Comparison of ENCODE assay signal across 1 cellular context in genomic region chr3:186870421-186871201, GRCh38.
A peak's percentile ranks its signal among the peaks of the same experiment; 100 is the strongest.
TF ChIP-seq lines count a peak whose summit lies in the region.

No MANE protein-coding gene starts in this region.

TF ChIP-seq in K562, 482 proteins besides CTCF, POLR2A, EP300 and RAD21 (continued from another document):
- TF ChIP-seq ZEB2 (IDR thresholded peaks at IDR 0.05) (peak; percentile 68), ZNF395 (CRISPR knock-in tag; IDR thresholded peaks at IDR 0.05) (no peak), TEAD1 (CRISPR knock-in tag; IDR thresholded peaks at IDR 0.05) (0 out of 4 replicates have a peak, but pooled peaks of 1 of the 2 experiments have one; percentile 29), STAT5A (IDR thresholded peaks at IDR 0.05; ENCODE audit: borderline replicate concordance, low read length) (peak; percentile 35; the same call in 1 of the 2 replicates), SOX6 (IDR thresholded peaks at IDR 0.05) (peak; percentile 78), MEIS2 (IDR thresholded peaks at IDR 0.05; ENCODE audit: partially characterized antibody) (peak; percentile 27), KDM1A (IDR thresholded peaks at IDR 0.05) (peak; percentile 61 to 68; a peak in 3 of 4 replicates), ZBTB49 (CRISPR knock-in tag; IDR thresholded peaks at IDR 0.05; ENCODE audit: borderline replicate concordance) (no peak), SMARCA4 (IDR thresholded peaks at IDR 0.05) (peak; percentile 58), RCOR1 (IDR thresholded peaks at IDR 0.05; ENCODE audit: borderline replicate concordance in 1 of 2, low read depth in 2 of 2, low read length in 2 of 2) (peak in 1 of 2 experiments; percentile 45; a peak in 1 of 4 replicates), BHLHE40 (IDR thresholded peaks at IDR 0.05; ENCODE audit: low read length) (no peak), ARID1B (IDR thresholded peaks at IDR 0.05) (peak; percentile 80), EHMT2 (IDR thresholded peaks at IDR 0.05) (peak; percentile 14; the same call in 1 of the 2 replicates), TEAD4 (IDR thresholded peaks at IDR 0.05; ENCODE audit: low read length) (peak; percentile 75), TEAD4 (CRISPR knock-in tag; IDR thresholded peaks at IDR 0.05; ENCODE audit: borderline replicate concordance) (no peak), ESRRA (IDR thresholded peaks at IDR 0.05; ENCODE audit: borderline replicate concordance, low read depth) (peak; percentile 72), NCOR1 (IDR thresholded peaks at IDR 0.05) (peak; percentile 73), DDX20 (tag; IDR thresholded peaks at IDR 0.05; ENCODE audit: low read depth) (peak; percentile 47), CEBPB (tag; IDR thresholded peaks at IDR 0.05) (0 out of 2 replicates have a peak, but pooled peaks have one; percentile 12), XRCC4 (IDR thresholded peaks at IDR 0.05; ENCODE audit: extremely low read depth, insufficient read depth, insufficient read length) (no peak), CBFA2T2 (conservative IDR thresholded peaks at IDR 0.05) (peak; percentile 66), YBX1 (IDR thresholded peaks at IDR 0.05) (no peak), GATAD2A (IDR thresholded peaks at IDR 0.05) (0 out of 2 replicates have a peak, but pooled peaks have one; percentile 48)
